ENCODE assay signal across 36 cellular contexts in the genomic region with DNA sequence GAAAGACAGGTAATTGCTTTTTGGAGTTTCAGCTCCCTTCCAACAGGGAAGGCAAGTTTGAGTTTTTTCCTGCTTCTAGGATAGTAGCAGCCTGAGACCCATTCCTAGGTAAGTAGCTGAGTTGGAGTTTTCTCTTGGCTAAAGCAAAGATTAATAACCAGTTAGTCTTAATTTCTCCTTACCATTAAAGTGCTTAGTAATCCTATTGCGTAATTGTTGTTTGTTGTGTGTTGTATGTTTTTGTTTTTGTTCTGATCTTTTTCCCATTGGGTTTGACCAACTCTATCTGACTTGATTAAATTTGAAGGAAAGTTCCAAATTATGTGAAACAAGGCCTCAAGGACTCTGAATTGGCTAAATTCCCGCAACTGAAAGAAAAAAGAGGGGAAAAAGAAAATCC.
DNase-seq lines count a peak whose midpoint lies in the region; ATAC-seq, FAIRE-seq and TF ChIP-seq lines count a peak whose summit lies in the region.
"Had no signal": no experiment of that assay in that cellular context is flagged by ENCODE, and none has a peak within 500 bp of the region (broad histone marks: within the 10 kb centered on the region; RNA-seq: fewer than 3 reads in every experiment).

No MANE protein-coding gene starts in this region.

- no peaks in the 10 kb centered on the region for H3K36me3 Mint-ChIP-seq in astrocyte (ENCODE audit: low read depth, unreplicated experiment)
- H3K36me3 Mint-ChIP-seq: CD14-positive monocyte; CD4-positive, alpha-beta memory T cell; CD4-positive, CD25-positive, alpha-beta regulatory T cell; CD8-positive, alpha-beta memory T cell; CD8-positive, alpha-beta T cell had no signal

- no peak overlapping the region for H4K5ac ChIP-seq in IMR-90 (ENCODE audit: low read depth, low read length)

- no peaks in the 10 kb centered on the region for H3K79me1 ChIP-seq in IMR-90 (ENCODE audit: low read depth in 1 of 2, low read length in 2 of 2)

- H3K4me3 Mint-ChIP-seq in astrocyte (ENCODE audit: unreplicated experiment) = no peak overlapping the region
- H3K4me3 Mint-ChIP-seq: B cell; CD14-positive monocyte; CD4-positive, alpha-beta memory T cell; CD4-positive, alpha-beta T cell; CD4-positive, CD25-positive, alpha-beta regulatory T cell; CD8-positive, alpha-beta memory T cell; CD8-positive, alpha-beta T cell had no signal

- H3K9me3 Mint-ChIP-seq in astrocyte (ENCODE audit: unreplicated experiment) = no peaks in the 10 kb centered on the region
- H3K9me3 Mint-ChIP-seq: CD8-positive, alpha-beta memory T cell; CD8-positive, alpha-beta T cell had no signal

- ATAC-seq in A549 (no peak), IMR-90 (ENCODE audit: low read depth) (no peak), pancreas (no peak), GM18505 (IDR thresholded peaks at IDR 0.05; ENCODE audit: unreplicated experiment) (no peak), HG03469 (IDR thresholded peaks at IDR 0.05; ENCODE audit: unreplicated experiment) (no peak)
- ATAC-seq: CD8-positive, alpha-beta T cell had no signal

- POLR2A ChIA-PET in A549 (lab: Yijun Ruan, JAX) = no interaction called here
- POLR2A ChIA-PET in IMR-90 (lab: Charles Lee; ENCODE audit: unreplicated experiment) = no interaction called here

- H3K56ac ChIP-seq in IMR-90 (ENCODE audit: extremely low read depth, insufficient read depth, low read length) = no peak overlapping the region

- no peak for TF ChIP-seq EP300 in A549 (IDR thresholded peaks at IDR 0.05)

- H2BK120ac ChIP-seq in IMR-90 (ENCODE audit: low read depth, low read length) = no peak overlapping the region

- no peak overlapping the region for H2AK5ac ChIP-seq in IMR-90 (ENCODE audit: low read depth, low read length)

- no peaks in the 10 kb centered on the region for H3K79me2 ChIP-seq in astrocyte (ENCODE audit: insufficient read depth, low read length)

- H4K20me1 ChIP-seq in IMR-90 (ENCODE audit: insufficient read depth, low read length) (no peaks in the 10 kb centered on the region), astrocyte (ENCODE audit: insufficient read depth, low read length) (no peaks in the 10 kb centered on the region)
- H4K20me1 ChIP-seq: BLaER1; BLaER1 treated with 17β-estradiol and CSF1 and Interleukin-3, amounts not matched to agents 10 nM and 100 nM had no signal

- no peak overlapping the region for H2BK15ac ChIP-seq in IMR-90 (ENCODE audit: low read depth, low read length)

- no peak overlapping the region for H3K4me2 ChIP-seq in A549
- H3K4me2 ChIP-seq in IMR-90 (ENCODE audit: low read depth, low read length) = no peak overlapping the region
- no peak overlapping the region for H3K4me2 ChIP-seq in astrocyte (ENCODE audit: low read length)
- H3K4me2 ChIP-seq: BLaER1; BLaER1 treated with 17β-estradiol and CSF1 and Interleukin-3, amounts not matched to agents 10 nM and 100 nM had no signal

- H3K27ac Mint-ChIP-seq in astrocyte (ENCODE audit: unreplicated experiment) = no peak overlapping the region
- H3K27ac Mint-ChIP-seq: B cell; CD14-positive monocyte; CD4-positive, alpha-beta memory T cell; CD4-positive, alpha-beta T cell; CD4-positive, CD25-positive, alpha-beta regulatory T cell; CD8-positive, alpha-beta memory T cell; CD8-positive, alpha-beta T cell had no signal

- WGBS in A549 (ENCODE audit: missing lambda C conversion rate) = 2% methylated on average over 2 of the region's 2 CpGs
- WGBS in IMR-90 (ENCODE audit: extremely low coverage in 2 of 2, insufficient read length in 1 of 2), 2 experiments = no CpG with 5 or more reads among the region's 2 CpGs
- WGBS in pancreas, 2 donors = 69 to 89% methylated on average over 2 of the region's 2 CpGs
- 91% methylated on average over 2 of the region's 2 CpGs for WGBS in prostate gland

- H4K8ac ChIP-seq in IMR-90 (ENCODE audit: low read depth in 2 of 2, low read length in 2 of 2) = no peak overlapping the region

- H3K23ac ChIP-seq in IMR-90 (ENCODE audit: low read depth, low read length) = no peak overlapping the region

- no peaks in the 10 kb centered on the region for H3K9me1 ChIP-seq in IMR-90 (ENCODE audit: insufficient read depth, low read length)

- H3K36me3 ChIP-seq in IMR-90 (ENCODE audit: control insufficient read depth, insufficient read depth, low read length) (no peaks in the 10 kb centered on the region), astrocyte (ENCODE audit: insufficient read depth, low read length) (no peaks in the 10 kb centered on the region), pancreas (no peaks in the 10 kb centered on the region), prostate gland (no peaks in the 10 kb centered on the region)
- H3K36me3 ChIP-seq: BE2C; BLaER1; BLaER1 treated with 17β-estradiol and CSF1 and Interleukin-3, amounts not matched to agents 10 nM and 100 nM had no signal

- no peak for TF ChIP-seq POLR2A in A549 (IDR thresholded peaks at IDR 0.05; ENCODE audit: low read length)
- no peak for TF ChIP-seq POLR2A in IMR-90 (IDR thresholded peaks at IDR 0.05; ENCODE audit: low read depth, low read length)
- TF ChIP-seq POLR2A in GM18505 (IDR thresholded peaks at IDR 0.05; ENCODE audit: borderline replicate concordance, extremely low read depth, insufficient read depth, insufficient read length) = no peak
- no peak for TF ChIP-seq POLR2A in prostate gland (IDR thresholded peaks at IDR 0.05)

- H4K91ac ChIP-seq in IMR-90 (ENCODE audit: insufficient read depth, low read depth, low read length) = no peak overlapping the region

- H2BK20ac ChIP-seq in IMR-90 (ENCODE audit: low read depth, low read length) = no peak overlapping the region

- no peaks in the 10 kb centered on the region for H3K27me3 ChIP-seq in IMR-90 (ENCODE audit: control insufficient read depth, insufficient read depth, low read length)
- no peaks in the 10 kb centered on the region for H3K27me3 ChIP-seq in astrocyte (ENCODE audit: insufficient read depth, low read length)
- peaks cover 0 to 6% (median 0%) of the 10 kb centered on the region in 4 donors for H3K27me3 ChIP-seq in pancreas
- H3K27me3 ChIP-seq in prostate gland (replicated peaks; ENCODE audit: insufficient read depth) = no peaks in the 10 kb centered on the region
- H3K27me3 ChIP-seq: BE2C had no signal

- H2BK5ac ChIP-seq in IMR-90 (ENCODE audit: low read depth, low read length, poor library complexity, severe bottlenecking) = no peak overlapping the region

- dilution Hi-C loops in IMR-90 (cut with HindIII; ENCODE audit: low sequenced_read_pairs, unreplicated experiment) = no loop called here

- peak; percentile 56 for FAIRE-seq in A549 (lab: Jason Lieb, UNC)
- peak; percentile 65 for FAIRE-seq in astrocyte (lab: Jason Lieb, UNC)
- FAIRE-seq in pancreas (lab: Jason Lieb, UNC) = peak; percentile 26
- FAIRE-seq: A204.1, D721Med had no signal

- TF ChIP-seq CTCF in A549 (IDR thresholded peaks at IDR 0.05) (no peak), IMR-90 (conservative IDR thresholded peaks at IDR 0.05; ENCODE audit: low read depth, low read length) (no peak), astrocyte (IDR thresholded peaks at IDR 0.05; ENCODE audit: insufficient read depth, low read depth, low read length) (no peak), pancreas (IDR thresholded peaks at IDR 0.05) (no peak), prostate gland (IDR thresholded peaks at IDR 0.05) (no peak)

- no peak overlapping the region for H2AFZ ChIP-seq in IMR-90 (replicated peaks; ENCODE audit: low read length, poor library complexity)
- H2AFZ ChIP-seq in astrocyte (ENCODE audit: low read depth, low read length) = no peak overlapping the region

- DNase-seq in A549 (ENCODE audit: low read depth in 1 of 2, low spot score in 1 of 2) (no peak), IMR-90 (no peak), astrocyte (ENCODE audit: low read depth) (no peak), pancreas (no peak), prostate gland (ENCODE audit: low spot score) (no peak), cerebellar nuclear complex (lab: John Stamatoyannopoulos, UW) (no peak)
- DNase-seq: 8988T; ACHN; AML-193; BE2C; C1 segment of cervical spinal cord; Caco-2; Calu3; CD4-positive, alpha-beta memory T cell; CD4-positive, alpha-beta T cell; CD4-positive, CD25-positive, alpha-beta regulatory T cell; CD8-positive, alpha-beta memory T cell; CD8-positive, alpha-beta T cell; COR-L47; DMS 273 treated with DMSO at 0.1 percent for 48 hours; DMS153; DMS53; DMS79; DMS79 treated with DMSO at 0.1 percent for 48 hours; DND-41; EL had no signal

- CTCF ChIA-PET in A549 (lab: Yijun Ruan, JAX) = no interaction called here
- CTCF ChIA-PET in IMR-90 (lab: Yijun Ruan, JAX) = no interaction called here

- H3K4me3 ChIP-seq in A549 (no peak overlapping the region), IMR-90 (ENCODE audit: insufficient read depth, low read depth, low read length) (no peak overlapping the region), astrocyte (ENCODE audit: insufficient read depth, low read depth, low read length) (no peak overlapping the region), pancreas (no peak overlapping the region), prostate gland (no peak overlapping the region)
- H3K4me3 ChIP-seq: BLaER1; BLaER1 treated with 17β-estradiol and CSF1 and Interleukin-3, amounts not matched to agents 10 nM and 100 nM had no signal

- H3K9ac ChIP-seq in IMR-90 (ENCODE audit: low read depth, low read length) (no peak overlapping the region), astrocyte (ENCODE audit: low read length) (no peak overlapping the region)
- H3K9ac ChIP-seq: BLaER1; BLaER1 treated with 17β-estradiol and CSF1 and Interleukin-3, amounts not matched to agents 10 nM and 100 nM had no signal

- intact Hi-C loops in IMR-90 (cut with micrococcal nuclease) (no loop called here), pancreas (cut with DNase I) (no loop called here), prostate gland (cut with DNase I) (no loop called here)

- H2AK9ac ChIP-seq in IMR-90 (replicated peaks; ENCODE audit: low read depth, low read length, poor library complexity) = no peak overlapping the region

- no peak overlapping the region for H3K4ac ChIP-seq in IMR-90 (ENCODE audit: low read depth, low read length)

- BruUV-seq in IMR-90 (replicated peaks; lab: Mats Ljungman, UMichigan) = no TSS peak

- TF ChIP-seq RAD21 in A549 (conservative IDR thresholded peaks at IDR 0.05 in 1 of 2, IDR thresholded peaks at IDR 0.05 in 1 of 2) (no peak), IMR-90 (IDR thresholded peaks at IDR 0.05; ENCODE audit: low read length) (no peak)

- H3K27me3 Mint-ChIP-seq in astrocyte (ENCODE audit: low read depth, unreplicated experiment) = no peaks in the 10 kb centered on the region
- H3K27me3 Mint-ChIP-seq: B cell; CD4-positive, alpha-beta memory T cell; CD4-positive, alpha-beta T cell; CD4-positive, CD25-positive, alpha-beta regulatory T cell; CD8-positive, alpha-beta memory T cell had no signal

- in situ Hi-C loops in IMR-90 (cut with MboI; ENCODE audit: low sequenced_read_pairs) = no loop called here

- H3K4me1 Mint-ChIP-seq in astrocyte (ENCODE audit: low read depth, unreplicated experiment) = no peaks in the 10 kb centered on the region
- H3K4me1 Mint-ChIP-seq: B cell; CD14-positive monocyte; CD4-positive, alpha-beta memory T cell; CD4-positive, CD25-positive, alpha-beta regulatory T cell; CD8-positive, alpha-beta memory T cell had no signal

- H3K4me1 ChIP-seq in A549 = no peaks in the 10 kb centered on the region
- no peaks in the 10 kb centered on the region for H3K4me1 ChIP-seq in IMR-90 (ENCODE audit: control insufficient read depth, insufficient read depth, low read length)
- H3K4me1 ChIP-seq in astrocyte (ENCODE audit: insufficient read depth, low read length) = no peaks in the 10 kb centered on the region
- no peaks in the 10 kb centered on the region for H3K4me1 ChIP-seq in pancreas
- H3K4me1 ChIP-seq in prostate gland (replicated peaks) = no peaks in the 10 kb centered on the region
- H3K4me1 ChIP-seq: BE2C; BLaER1; BLaER1 treated with 17β-estradiol and CSF1 and Interleukin-3, amounts not matched to agents 10 nM and 100 nM; Caco-2 had no signal

- no peak overlapping the region for H3K14ac ChIP-seq in IMR-90 (replicated peaks; ENCODE audit: low read depth, low read length)

- H3K27ac ChIP-seq in A549 (no peak overlapping the region), IMR-90 (ENCODE audit: insufficient read depth, low read length) (no peak overlapping the region), astrocyte (ENCODE audit: low read depth, low read length) (no peak overlapping the region), pancreas (no peak overlapping the region), prostate gland (no peak overlapping the region)
- H3K27ac ChIP-seq: 22Rv1; BLaER1; BLaER1 treated with 17β-estradiol and CSF1 and Interleukin-3, amounts not matched to agents 10 nM and 100 nM; C4-2B had no signal

- H3K9me3 ChIP-seq in A549 (no peaks in the 10 kb centered on the region), IMR-90 (ENCODE audit: control insufficient read depth, insufficient read depth, low read length) (no peaks in the 10 kb centered on the region), astrocyte (ENCODE audit: insufficient read depth, low read depth, low read length) (no peaks in the 10 kb centered on the region), pancreas (no peaks in the 10 kb centered on the region), prostate gland (no peaks in the 10 kb centered on the region)
- H3K9me3 ChIP-seq: BE2C, BLaER1, Caco-2 had no signal

- no peak overlapping the region for H3K18ac ChIP-seq in IMR-90 (ENCODE audit: low read depth, low read length)
